ENCODE assay signal across 6 cellular contexts in genomic region chr5:179283908-179284307, GRCh38.
A peak's percentile ranks its signal among the peaks of the same experiment; 100 is the strongest.
DNase-seq lines count a peak whose midpoint lies in the region; TF ChIP-seq lines count a peak whose summit lies in the region.
"Not testable (repeated sequence)": the region's sequence is repeated elsewhere in the genome, so short reads cannot be mapped to it uniquely, and the experiment has no call there.

No MANE protein-coding gene starts in this region.

- H2AFZ ChIP-seq in trophoblast cell (ENCODE audit: insufficient read depth, low read length, poor library complexity), result not testable (repeated sequence)

- H4K12ac ChIP-seq in trophoblast cell (ENCODE audit: low read depth, low read length), result not testable (repeated sequence)

- H3K27ac Mint-ChIP-seq in glutamatergic neuron (ENCODE audit: unreplicated experiment), result peak overlapping the region; percentile 99

- not testable (repeated sequence) for H3K4me3 Mint-ChIP-seq in glutamatergic neuron (ENCODE audit: unreplicated experiment)

- peaks cover 13% of the 10 kb centered on the region for H3K36me3 Mint-ChIP-seq in glutamatergic neuron (ENCODE audit: unreplicated experiment)

- not testable (repeated sequence) for H3K27me3 ChIP-seq in trophoblast cell (ENCODE audit: insufficient read depth, low read length); sigmoid colon; tibial artery; uterus

- H3K36me3 ChIP-seq in trophoblast cell (ENCODE audit: control insufficient read depth in 1 of 2, insufficient read depth in 2 of 2, low read length in 2 of 2); sigmoid colon; tibial artery; uterus: not testable (repeated sequence)

- H3K4me3 ChIP-seq in trophoblast cell (ENCODE audit: low read depth, low read length); sigmoid colon; tibial artery; uterus: not testable (repeated sequence)

- intact Hi-C loops in sigmoid colon (cut with DNase I); tibial artery (cut with DNase I; ENCODE audit: low total_unique reads); uterus (cut with DNase I; ENCODE audit: low total_unique reads): not testable (repeated sequence)

- peaks cover 16% of the 10 kb centered on the region for H3K27me3 Mint-ChIP-seq in glutamatergic neuron (ENCODE audit: unreplicated experiment)

- H3K4me1 Mint-ChIP-seq in glutamatergic neuron (ENCODE audit: low read depth, unreplicated experiment), result peaks cover 27% of the 10 kb centered on the region

- WGBS in trophoblast cell (ENCODE audit: extremely low coverage, insufficient coverage, insufficient read length), result no CpG with 5 or more reads among the region's 10 CpGs
- WGBS in sigmoid colon, 2 donors, result 89 to 96% methylated on average over 10 of the region's 10 CpGs

- H3K23ac ChIP-seq in trophoblast cell (ENCODE audit: low read length), result not testable (repeated sequence)

- not testable (repeated sequence) for TF ChIP-seq CTCF in glutamatergic neuron (IDR thresholded peaks at IDR 0.05; ENCODE audit: partially characterized antibody, unreplicated experiment); sigmoid colon (IDR thresholded peaks at IDR 0.05); tibial artery (IDR thresholded peaks at IDR 0.05); uterus (IDR thresholded peaks at IDR 0.05)

- H2AK5ac ChIP-seq in trophoblast cell (ENCODE audit: low read length), result not testable (repeated sequence)

- not testable (repeated sequence) for H2BK120ac ChIP-seq in trophoblast cell (ENCODE audit: insufficient read depth, low read length, poor library complexity)

- not testable (repeated sequence) for H3K14ac ChIP-seq in trophoblast cell (ENCODE audit: low read length)

- not testable (repeated sequence) for H3K79me2 ChIP-seq in trophoblast cell (ENCODE audit: control insufficient read depth, insufficient read depth, low read length, poor library complexity)

- not testable (repeated sequence) for H3K18ac ChIP-seq in trophoblast cell (ENCODE audit: low read length)

- not testable (repeated sequence) for H2BK12ac ChIP-seq in trophoblast cell (ENCODE audit: low read length)

- not testable (repeated sequence) for TF ChIP-seq POLR2A in sigmoid colon (IDR thresholded peaks at IDR 0.05); uterus (IDR thresholded peaks at IDR 0.05)

- H3K79me1 ChIP-seq in trophoblast cell (ENCODE audit: low read length), result peaks cover 35% of the 10 kb centered on the region

- TF ChIP-seq EP300 in sigmoid colon (IDR thresholded peaks at IDR 0.05), result not testable (repeated sequence)

- DNase-seq in activated effector memory CD4-positive, alpha-beta T cell treated with anti-CD3 and anti-CD28 coated beads, Interleukin-2, amount 50 U/mL, for 16 hours, result peak; percentile 27
- DNase-seq in glutamatergic neuron (peak; percentile 6), sigmoid colon (peak; percentile 6), tibial artery (peak in 1 of 2 donors; percentile 20), uterus (peak; percentile 7)
- not testable (repeated sequence) for DNase-seq in trophoblast cell

- not testable (repeated sequence) for H4K8ac ChIP-seq in trophoblast cell (ENCODE audit: low read depth, low read length)

- not testable (repeated sequence) for H3K4ac ChIP-seq in trophoblast cell (ENCODE audit: low read depth, low read length)

- H3K27ac ChIP-seq in trophoblast cell (ENCODE audit: low read depth, low read length); sigmoid colon: not testable (repeated sequence)
- peak overlapping the region; percentile 79 to 81 for H3K27ac ChIP-seq in tibial artery
- peak overlapping the region; percentile 62 to 75 for H3K27ac ChIP-seq in uterus

- H3K4me1 ChIP-seq in trophoblast cell (ENCODE audit: control insufficient read depth in 1 of 2, insufficient read depth in 2 of 2, low read length in 2 of 2) (peaks cover 36% of the 10 kb centered on the region in 2 experiments), sigmoid colon (peaks cover 0 to 19% (median 17%) of the 10 kb centered on the region in 4 donors), tibial artery (peaks cover 5 to 58% (median 44%) of the 10 kb centered on the region in 4 donors), uterus (peaks cover 0 to 16% of the 10 kb centered on the region in 2 donors)

- H3K4me2 ChIP-seq in trophoblast cell (ENCODE audit: low read length), result not testable (repeated sequence)

- H2BK5ac ChIP-seq in trophoblast cell (ENCODE audit: low read depth, low read length, poor library complexity), result not testable (repeated sequence)

- peak overlapping the region; percentile 8 for H4K91ac ChIP-seq in trophoblast cell (ENCODE audit: low read depth, low read length)

- H3K9me3 ChIP-seq in trophoblast cell (ENCODE audit: insufficient read depth, low read depth, low read length); sigmoid colon; tibial artery; uterus: not testable (repeated sequence)

- H3K9me3 Mint-ChIP-seq in glutamatergic neuron (ENCODE audit: unreplicated experiment), result peaks cover 15% of the 10 kb centered on the region

- not testable (repeated sequence) for H3K9ac ChIP-seq in trophoblast cell (ENCODE audit: low read length)
